ENCODE assay signal across 1 cellular context in genomic region chr16:87501117-87501516, GRCh38.
TF ChIP-seq lines count a peak whose summit lies in the region.

No MANE protein-coding gene starts in this region.

TF ChIP-seq in IMR-90, 13 proteins besides CTCF, POLR2A, EP300 and RAD21 (continued from another document):
- TF ChIP-seq FOS (IDR thresholded peaks at IDR 0.05; ENCODE audit: low read depth, low read length): no peak
- no peak for TF ChIP-seq NFE2L2 (IDR thresholded peaks at IDR 0.05; ENCODE audit: low read depth, low read length)
- TF ChIP-seq MAFK (IDR thresholded peaks at IDR 0.05; ENCODE audit: low read depth, low read length): no peak
- TF ChIP-seq MAZ (IDR thresholded peaks at IDR 0.05; ENCODE audit: borderline replicate concordance, low read depth, low read length): no peak
- no peak for TF ChIP-seq ELK1 (IDR thresholded peaks at IDR 0.05; ENCODE audit: borderline replicate concordance, low read depth, low read length)
- no peak for TF ChIP-seq RCOR1 (IDR thresholded peaks at IDR 0.05; ENCODE audit: insufficient replicate concordance, low read length)
- no peak for TF ChIP-seq BHLHE40 (IDR thresholded peaks at IDR 0.05; ENCODE audit: low read depth, low read length)
- TF ChIP-seq CEBPB (IDR thresholded peaks at IDR 0.05; ENCODE audit: low read depth, low read length): no peak
- no peak for TF ChIP-seq SMC3 (IDR thresholded peaks at IDR 0.05; ENCODE audit: low read depth, low read length)
- no peak for TF ChIP-seq CHD1 (IDR thresholded peaks at IDR 0.05; ENCODE audit: low read depth, low read length)
- TF ChIP-seq MXI1 (IDR thresholded peaks at IDR 0.05; ENCODE audit: borderline replicate concordance, low read depth, low read length): no peak
- TF ChIP-seq RFX5 (IDR thresholded peaks at IDR 0.05; ENCODE audit: low read depth, low read length): no peak
